In the genomic region with DNA sequence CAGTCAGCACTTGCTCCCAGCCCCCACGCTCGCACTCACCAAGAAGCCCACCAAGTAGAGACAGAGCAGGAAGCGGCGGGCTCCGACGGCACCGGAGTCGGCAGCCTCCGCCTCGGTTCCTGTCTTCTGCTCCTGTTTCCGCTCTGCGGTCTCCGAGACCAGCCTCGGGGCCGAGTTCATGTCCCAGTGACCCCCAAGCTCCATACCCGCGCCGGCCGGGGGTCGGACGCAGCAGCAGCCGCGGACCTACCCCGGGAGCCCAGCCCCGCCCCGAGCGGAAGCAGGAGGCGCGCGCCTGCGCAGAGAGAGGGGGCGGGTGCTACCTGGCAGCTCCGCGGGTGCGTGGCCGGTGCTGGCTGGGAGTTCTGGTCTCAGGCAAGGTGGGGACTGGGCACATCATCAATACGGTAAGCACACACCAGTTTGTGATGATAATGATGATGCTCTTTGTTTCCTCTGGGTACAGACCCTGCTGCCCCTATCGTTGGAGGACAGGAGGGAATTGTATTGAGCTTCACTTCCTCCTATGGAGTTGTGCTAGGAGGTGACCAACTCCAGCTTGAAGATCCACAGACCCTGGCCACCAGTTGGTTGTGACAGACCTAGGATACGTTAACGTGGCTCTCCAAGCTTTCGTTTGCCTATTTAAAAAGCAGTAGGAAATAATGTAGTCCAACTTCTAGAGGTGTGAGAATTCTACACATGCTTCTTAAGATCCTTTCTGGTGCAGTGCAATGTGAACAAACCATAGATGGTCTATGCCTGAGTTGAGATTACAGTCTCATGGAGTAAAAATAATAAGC, we compare ENCODE assay signal across 8 cellular contexts. TPM values are rescaled to one million over a fixed set of nuclear protein-coding genes. Genes with fewer than 3 reads are reported as not detected.
A peak's percentile ranks its signal among the peaks of the same experiment; 100 is the strongest.
DNase-seq lines count a peak whose midpoint lies in the region; ATAC-seq and TF ChIP-seq lines count a peak whose summit lies in the region.

No MANE protein-coding gene starts in this region.

- H3K27me3 ChIP-seq in HAP-1 (ENCODE audit: low read depth), result no peaks in the 10 kb centered on the region
- H3K27me3 ChIP-seq in adrenal gland, result no peaks in the 10 kb centered on the region
- H3K27me3 ChIP-seq in right atrium auricular region, result no peaks in the 10 kb centered on the region
- no peaks in the 10 kb centered on the region for H3K27me3 ChIP-seq in psoas muscle (ENCODE audit: insufficient read depth in 3 of 3, low read length in 2 of 3)
- H3K27me3 ChIP-seq in uterus, result no peaks in the 10 kb centered on the region

- H3K4me3 ChIP-seq in HAP-1 (peak overlapping the region; percentile 73), adrenal gland (peak overlapping the region; percentile 69 to 90 (median 84)), right atrium auricular region (peak overlapping the region; percentile 84 to 85), psoas muscle (peak overlapping the region; percentile 96), uterus (peak overlapping the region; percentile 89 to 94)

- TF ChIP-seq POLR2A in GM10847 (IDR thresholded peaks at IDR 0.05; ENCODE audit: extremely low read depth, insufficient read length), result peak; percentile 85
- peak; percentile 34 to 52 for TF ChIP-seq POLR2A in adrenal gland (IDR thresholded peaks at IDR 0.05)
- TF ChIP-seq POLR2A in uterus (IDR thresholded peaks at IDR 0.05), result peak in 1 of 2 donors; percentile 53

- peaks cover 11% of the 10 kb centered on the region for H3K4me1 ChIP-seq in HAP-1
- peaks cover 6 to 10% of the 10 kb centered on the region in 2 donors for H3K4me1 ChIP-seq in adrenal gland (replicated peaks in 1 of 2)
- H3K4me1 ChIP-seq in right atrium auricular region, result peaks cover 0 to 19% of the 10 kb centered on the region in 2 donors
- H3K4me1 ChIP-seq in psoas muscle, result peaks cover 13% of the 10 kb centered on the region
- no peaks in the 10 kb centered on the region for H3K4me1 ChIP-seq in uterus

- ATAC-seq in psoas muscle, result peak; percentile 92 to 96 (median 94)

- H3K9me3 ChIP-seq in HAP-1, result no peaks in the 10 kb centered on the region
- H3K9me3 ChIP-seq in adrenal gland (replicated peaks in 1 of 3), result no peaks in the 10 kb centered on the region
- no peaks in the 10 kb centered on the region for H3K9me3 ChIP-seq in right atrium auricular region
- no peaks in the 10 kb centered on the region for H3K9me3 ChIP-seq in psoas muscle
- no peaks in the 10 kb centered on the region for H3K9me3 ChIP-seq in uterus

- TF ChIP-seq CTCF in adrenal gland (IDR thresholded peaks at IDR 0.05), result peak in 2 of 6 experiments; percentile 14 to 15
- peak in 1 of 2 donors; percentile 14 for TF ChIP-seq CTCF in right atrium auricular region (IDR thresholded peaks at IDR 0.05)
- TF ChIP-seq CTCF in psoas muscle (IDR thresholded peaks at IDR 0.05), result peak; percentile 8
- peak in 2 of 4 experiments; percentile 4 to 9 for TF ChIP-seq CTCF in uterus (IDR thresholded peaks at IDR 0.05)

- WGBS in adrenal gland, 4 donors, result 0 to 5% (median 1%) methylated on average over 3 to 41 of the region's 41 CpGs
- 0% methylated on average over 35 to 41 of the region's 41 CpGs for WGBS in psoas muscle, 3 donors

- in situ Hi-C loops in HAP-1 (cut with MboI; ENCODE audit: low sequenced_read_pairs), result no loop called here

- H3K36me3 ChIP-seq in HAP-1 (replicated peaks), result peaks cover 3% of the 10 kb centered on the region
- H3K36me3 ChIP-seq in adrenal gland (replicated peaks in 1 of 2), result no peaks in the 10 kb centered on the region
- peaks cover under 1% of the 10 kb centered on the region for H3K36me3 ChIP-seq in right atrium auricular region
- H3K36me3 ChIP-seq in psoas muscle (ENCODE audit: insufficient read depth in 1 of 2, low read depth in 1 of 2), result peaks cover 0 to 4% of the 10 kb centered on the region in 2 donors
- H3K36me3 ChIP-seq in uterus, result no peaks in the 10 kb centered on the region

- peak overlapping the region in 4 of 5 donors; percentile 42 to 69 (median 62) for H3K27ac ChIP-seq in adrenal gland
- H3K27ac ChIP-seq in right atrium auricular region, result peak overlapping the region; percentile 77 to 82
- peak overlapping the region; percentile 90 for H3K27ac ChIP-seq in psoas muscle
- peak overlapping the region; percentile 78 to 79 for H3K27ac ChIP-seq in uterus

- intact Hi-C loops in adrenal gland (cut with DNase I), result no loop called here
- intact Hi-C loops in psoas muscle (cut with DNase I), result no loop called here
- intact Hi-C loops in uterus (cut with DNase I; ENCODE audit: low total_unique reads), result no loop called here

- DNase-seq in HAP-1 (ENCODE audit: low spot score in 2 of 2), result peak; percentile 56 to 89
- DNase-seq in M059J (ENCODE audit: low read depth), result peak; percentile 63
- DNase-seq in T follicular helper cell (ENCODE audit: low read depth), result peak; percentile 75
- DNase-seq in adrenal gland, result peak; percentile 74 to 86 (median 80)
- DNase-seq in right atrium auricular region (ENCODE audit: low spot score), result peak; percentile 76
- peak; percentile 87 to 92 for DNase-seq in psoas muscle
- peak; percentile 59 to 79 for DNase-seq in uterus

RNA-seq across cellular contexts. Expression of a gene that starts 25.0 kb away (rescaled TPM):
- total RNA-seq in M059J (2014; rRNA removed; shearing (Covaris generic)), result 5.5 and 11.1 TPM in 2 replicates
- total RNA-seq in adrenal gland (1 to 10 TPM; 1.6 to 7.8 (median 4.0) TPM), right atrium auricular region (100 to 1,000 TPM in 1 of 2 donors, 10 to 100 TPM in 1; 75.4 to 212 TPM), psoas muscle (100 to 1,000 TPM in 1 of 4 donors, 10 to 100 TPM in 3; 25.8 to 100 (median 33.6) TPM), uterus (1 to 10 TPM in 2 of 4 donors, under 1 TPM in 2; under 0.01 to 3.5 (median 0.86) TPM)
- polyA plus RNA-seq in adrenal gland (1 to 10 TPM in 1 of 3 donors, under 1 TPM in 2; 0.74 to 6.4 (median 0.97) TPM), psoas muscle (10 to 100 TPM in 1 of 3 donors, 1 to 10 TPM in 2; 3.3 to 16.8 (median 8.9) TPM)

Comparison
In these comparisons a context has a peak if more than half of its experiments do, and no peak if none do; other contexts are left out.
1. Peak in every context shown above with its lines: DNase-seq, ATAC-seq, H3K4me3 ChIP-seq and H3K27ac ChIP-seq.